ENCODE assay signal across 24 cellular contexts in genomic region chr9:14207352-14207995, GRCh38.
DNase-seq lines count a peak whose midpoint lies in the region; ATAC-seq and TF ChIP-seq lines count a peak whose summit lies in the region.
"Had no signal": no experiment of that assay in that cellular context is flagged by ENCODE, and none has a peak within 500 bp of the region (broad histone marks: within the 10 kb centered on the region; RNA-seq: fewer than 3 reads in every experiment).

No MANE protein-coding gene starts in this region.

- H3K4me1 ChIP-seq in right lobe of liver, result peaks cover 0 to 57% (median 9%) of the 10 kb centered on the region in 4 donors

- H3K27ac ChIP-seq in right lobe of liver, result peak overlapping the region in 2 of 3 donors; percentile 31 to 35
- H3K27ac ChIP-seq: left lung, tibial artery had no signal

- no peaks in the 10 kb centered on the region for H3K4me1 Mint-ChIP-seq in activated CD8-positive, alpha-beta memory T cell treated with anti-CD3 and anti-CD28 coated beads, Interleukin-2, amount 10 ng/mL, durations not matched to agents 7 days and 5 days
- H3K4me1 Mint-ChIP-seq: IgD-negative memory B cell had no signal

- no peaks in the 10 kb centered on the region for H3K36me3 ChIP-seq in right lobe of liver
- H3K36me3 ChIP-seq: HAP-1, left lung, tibial artery had no signal

- no peak for TF ChIP-seq POLR2A in right lobe of liver (IDR thresholded peaks at IDR 0.05)

- no peaks in the 10 kb centered on the region for H3K9me3 ChIP-seq in right lobe of liver
- H3K9me3 ChIP-seq: HAP-1, tibial artery had no signal

- 17% methylated on average over 4 of the region's 6 CpGs for WGBS in right lobe of liver (ENCODE audit: insufficient coverage, low coverage, low lambda C conversion rate, missing lambda C conversion rate)

- no peaks in the 10 kb centered on the region for H3K27me3 Mint-ChIP-seq in activated CD8-positive, alpha-beta memory T cell treated with anti-CD3 and anti-CD28 coated beads, Interleukin-2, amount 10 ng/mL, durations not matched to agents 7 days and 5 days

- H3K36me3 Mint-ChIP-seq in activated CD8-positive, alpha-beta memory T cell treated with anti-CD3 and anti-CD28 coated beads, Interleukin-2, amount 10 ng/mL, durations not matched to agents 7 days and 5 days, result no peaks in the 10 kb centered on the region
- H3K36me3 Mint-ChIP-seq: CD8-positive, alpha-beta T cell; IgD-negative memory B cell had no signal

- H3K4me3 ChIP-seq in right lobe of liver, result no peak overlapping the region
- H3K4me3 ChIP-seq: HAP-1, left lung, tibial artery had no signal

- no peak for TF ChIP-seq CTCF in right lobe of liver (IDR thresholded peaks at IDR 0.05)

- DNase-seq in Daoy (ENCODE audit: low read depth), result peak; percentile 58
- DNase-seq in H4 (ENCODE audit: low spot score), result peak; percentile 59
- peak; percentile 45 for DNase-seq in OCI-M1 (lab: John Stamatoyannopoulos, UW)
- no peak for DNase-seq in right lobe of liver
- DNase-seq in NAMALWA (ENCODE audit: low spot score), result no peak
- DNase-seq in NCI-H187 (lab: John Stamatoyannopoulos, UW), result no peak
- DNase-seq in COLO829 (ENCODE audit: low spot score), result no peak
- DNase-seq in activated CD8-positive, alpha-beta memory T cell treated with anti-CD3 and anti-CD28 coated beads, Interleukin-2, amount 10 ng/mL, durations not matched to agents 7 days and 5 days, result no peak
- DNase-seq: activated CD4-positive, alpha-beta T cell treated with anti-CD3 and anti-CD28 coated beads, Interleukin-2, amount 50 U/mL, for 4 hours; activated gamma-delta T cell treated with Interleukin-2 at 50 U/mL for 16 hours; amniotic stem cell; CD8-positive, alpha-beta T cell; EL; left lung; NCI-H1930; NCI-H446 treated with DMSO at 0.1 percent for 48 hours; SIG-M5; stimulated activated naive CD4-positive, alpha-beta T cell; T-helper 1 cell; tibial artery had no signal

- peak; percentile 23 to 53 (median 44) for ATAC-seq in right lobe of liver
- ATAC-seq in activated CD8-positive, alpha-beta memory T cell treated with anti-CD3 and anti-CD28 coated beads, Interleukin-2, amount 10 ng/mL, durations not matched to agents 7 days and 5 days, result no peak
- ATAC-seq: CD8-positive, alpha-beta T cell; esophagus mucosa; left lung; sciatic nerve had no signal

- no peak overlapping the region for H3K27ac Mint-ChIP-seq in activated CD8-positive, alpha-beta memory T cell treated with anti-CD3 and anti-CD28 coated beads, Interleukin-2, amount 10 ng/mL, durations not matched to agents 7 days and 5 days
- H3K27ac Mint-ChIP-seq: CD8-positive, alpha-beta T cell; IgD-negative memory B cell had no signal

- H3K4me3 Mint-ChIP-seq in activated CD8-positive, alpha-beta memory T cell treated with anti-CD3 and anti-CD28 coated beads, Interleukin-2, amount 10 ng/mL, durations not matched to agents 7 days and 5 days, result no peak overlapping the region
- H3K4me3 Mint-ChIP-seq: CD8-positive, alpha-beta T cell; IgD-negative memory B cell had no signal

- CTCF ChIA-PET in activated CD8-positive, alpha-beta memory T cell treated with anti-CD3 and anti-CD28 coated beads, Interleukin-2, amount 10 ng/mL, durations not matched to agents 7 days and 5 days (lab: Charles Lee), result no interaction called here

- intact Hi-C loops in right lobe of liver (cut with DNase I), result no loop called here

- no peaks in the 10 kb centered on the region for H3K9me3 Mint-ChIP-seq in activated CD8-positive, alpha-beta memory T cell treated with anti-CD3 and anti-CD28 coated beads, Interleukin-2, amount 10 ng/mL, durations not matched to agents 7 days and 5 days (ENCODE audit: low read depth)
- H3K9me3 Mint-ChIP-seq: CD8-positive, alpha-beta T cell had no signal

- no peaks in the 10 kb centered on the region for H3K27me3 ChIP-seq in right lobe of liver
- H3K27me3 ChIP-seq: left lung, tibial artery had no signal

Comparison
In these comparisons a context has a peak if more than half of its experiments do, and no peak if none do; other contexts are left out.
1. DNase-seq: peak in Daoy (single experiment), H4 (single experiment) and OCI-M1 (single experiment); none in right lobe of liver (0 of 3), NAMALWA (single experiment), NCI-H187 (0 of 2), COLO829 (single experiment) and activated CD8-positive, alpha-beta memory T cell treated with anti-CD3 and anti-CD28 coated beads, Interleukin-2, amount 10 ng/mL, durations not matched to agents 7 days and 5 days (single experiment).